Comparison of ENCODE assay signal across 8 cellular contexts in the genomic region with DNA sequence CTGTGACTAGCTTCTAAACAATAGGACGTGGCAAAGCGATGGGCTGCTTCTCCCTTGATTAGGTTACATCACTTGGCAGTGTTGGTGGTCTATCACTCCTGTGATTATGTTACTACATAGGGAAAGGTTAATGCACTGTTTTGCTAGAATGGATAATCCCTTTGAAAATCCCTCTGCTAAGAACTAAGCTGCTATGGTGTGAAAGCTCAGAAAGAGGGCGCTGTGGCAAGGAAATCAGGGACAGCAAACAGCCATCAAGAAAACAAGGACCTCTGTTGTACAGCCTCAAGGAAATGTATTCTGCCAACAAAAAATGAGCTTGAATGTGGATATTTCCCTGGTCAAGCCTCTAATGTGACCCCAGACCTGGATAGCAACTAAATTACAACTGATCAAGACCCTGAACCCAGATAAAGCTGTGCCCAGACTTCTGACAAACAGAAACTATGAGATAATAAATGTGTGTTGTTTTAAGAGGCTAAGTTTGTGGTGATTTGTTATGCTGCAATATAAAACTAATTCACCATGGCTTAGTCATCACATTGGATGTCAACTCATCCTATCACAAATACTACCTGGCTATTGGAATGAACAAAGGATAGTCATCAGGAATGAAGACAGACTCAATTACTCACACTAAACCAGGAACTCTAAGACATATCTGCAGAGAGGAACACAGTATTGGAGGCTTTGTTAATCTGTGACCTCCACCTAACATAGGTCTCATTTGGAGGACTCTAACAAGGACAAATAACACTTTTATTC.
DNase-seq lines count a peak whose midpoint lies in the region; ATAC-seq, FAIRE-seq and TF ChIP-seq lines count a peak whose summit lies in the region.

No MANE protein-coding gene starts in this region.

- no peak overlapping the region for H3K27ac Mint-ChIP-seq in natural killer cell treated with Interleukin-12 subunit alpha and Interleukin-12 subunit beta and Interleukin-15 and Interleukin-18, amount 100 ng/mL, for 72 hours

- no peaks in the 10 kb centered on the region for H3K9me3 Mint-ChIP-seq in natural killer cell treated with Interleukin-12 subunit alpha and Interleukin-12 subunit beta and Interleukin-15 and Interleukin-18, amount 100 ng/mL, for 72 hours

- no peaks in the 10 kb centered on the region for H3K36me3 Mint-ChIP-seq in natural killer cell treated with Interleukin-12 subunit alpha and Interleukin-12 subunit beta and Interleukin-15 and Interleukin-18, amount 100 ng/mL, for 72 hours

- no peak overlapping the region for H3K4me3 ChIP-seq in adipocyte (ENCODE audit: low read length)

- H3K4me1 Mint-ChIP-seq in natural killer cell treated with Interleukin-12 subunit alpha and Interleukin-12 subunit beta and Interleukin-15 and Interleukin-18, amount 100 ng/mL, for 72 hours (ENCODE audit: low read depth in 2 of 2), result no peaks in the 10 kb centered on the region

- peak; percentile 57 for DNase-seq in Caki2 (ENCODE audit: low read depth)
- DNase-seq in HS-5 (ENCODE audit: low read depth), result peak; percentile 41
- peak; percentile 47 for DNase-seq in adipocyte (ENCODE audit: low read depth)
- DNase-seq in kidney tubule cell (ENCODE audit: low spot score), result peak; percentile 95
- DNase-seq in NCI-H526 treated with DMSO at 0.1 percent for 48 hours (lab: John Stamatoyannopoulos, UW), result no peak
- DNase-seq in GM12892 (ENCODE audit: insufficient read length), result no peak
- no peak for DNase-seq in natural killer cell treated with Interleukin-12 subunit alpha and Interleukin-12 subunit beta and Interleukin-15 and Interleukin-18, amount 100 ng/mL, for 72 hours (ENCODE audit: low spot score)
- DNase-seq in MV-4-11 (lab: John Stamatoyannopoulos, UW), result no peak

- no peak overlapping the region for H3K4me3 Mint-ChIP-seq in natural killer cell treated with Interleukin-12 subunit alpha and Interleukin-12 subunit beta and Interleukin-15 and Interleukin-18, amount 100 ng/mL, for 72 hours

- no peak for TF ChIP-seq POLR2A in GM12892 (IDR thresholded peaks at IDR 0.05; ENCODE audit: low read depth, low read length)

- in situ Hi-C loops in Caki2 (cut with HindIII; ENCODE audit: low pct_unique_long_range_greater_than_20kb, low sequenced_read_pairs), result no loop called here

- H3K36me3 ChIP-seq in adipocyte (ENCODE audit: control insufficient read depth, insufficient read depth, low read length, severe bottlenecking), result no peaks in the 10 kb centered on the region

- no peaks in the 10 kb centered on the region for H3K27me3 Mint-ChIP-seq in natural killer cell treated with Interleukin-12 subunit alpha and Interleukin-12 subunit beta and Interleukin-15 and Interleukin-18, amount 100 ng/mL, for 72 hours

- H3K9ac ChIP-seq in adipocyte (ENCODE audit: low read length), result no peak overlapping the region

- no peak for ATAC-seq in natural killer cell treated with Interleukin-12 subunit alpha and Interleukin-12 subunit beta and Interleukin-15 and Interleukin-18, amount 100 ng/mL, for 72 hours

- H3K27me3 ChIP-seq in adipocyte (replicated peaks; ENCODE audit: control insufficient read depth, insufficient read depth, low read length), result no peaks in the 10 kb centered on the region

- H3K9me3 ChIP-seq in adipocyte (ENCODE audit: control insufficient read depth, low read length), result no peaks in the 10 kb centered on the region

- FAIRE-seq in GM12892 (lab: Jason Lieb, UNC), result no peak

- H3K4me1 ChIP-seq in adipocyte (ENCODE audit: control insufficient read depth, insufficient read depth, low read length), result no peaks in the 10 kb centered on the region

Comparison
In these comparisons a context has a peak if more than half of its experiments do, and no peak if none do; other contexts are left out.
1. DNase-seq: peak in Caki2 (single experiment), HS-5 (single experiment), adipocyte (single experiment) and kidney tubule cell (single experiment); none in NCI-H526 treated with DMSO at 0.1 percent for 48 hours (single experiment), GM12892 (single experiment), natural killer cell treated with Interleukin-12 subunit alpha and Interleukin-12 subunit beta and Interleukin-15 and Interleukin-18, amount 100 ng/mL, for 72 hours (single experiment) and MV-4-11 (single experiment).